16 cellular contexts compared by ENCODE assay signal in the genomic region with DNA sequence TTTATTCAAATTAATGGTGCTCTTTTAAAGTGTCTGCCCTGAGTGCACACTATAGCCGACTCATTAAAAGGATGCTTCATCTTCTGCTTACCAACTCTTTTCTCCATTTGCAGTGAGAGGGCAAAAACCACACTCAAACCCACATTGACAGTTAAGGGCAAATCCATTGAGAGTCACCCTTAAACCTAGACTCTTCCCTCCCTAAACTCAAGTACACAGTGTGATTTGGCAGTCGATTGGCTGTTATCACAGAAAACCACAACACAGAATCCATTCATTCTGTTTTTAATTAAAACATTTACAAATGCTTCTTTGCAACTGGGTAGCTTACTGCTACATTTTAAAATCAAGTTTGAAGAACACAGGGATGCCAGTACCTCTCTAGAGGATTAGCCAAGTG.
"Had no signal": no experiment of that assay in that cellular context is flagged by ENCODE, and none has a peak within 500 bp of the region (broad histone marks: within the 10 kb centered on the region; RNA-seq: fewer than 3 reads in every experiment).

No MANE protein-coding gene starts in this region.

- H3K27ac ChIP-seq: gastrocnemius medialis, heart right ventricle, left lung, lower lobe of right lung, sigmoid colon, skin epidermis, stomach had no signal

- DNase-seq: effector memory CD4-positive, alpha-beta T cell; gastrocnemius medialis; heart right ventricle; hypothalamus; left lung; lower lobe of right lung; natural killer cell; posterior cingulate gyrus; sigmoid colon; stimulated activated CD4-positive, alpha-beta T cell treated with anti-CD3 and anti-CD28 coated beads, Interleukin-2, amount 100 ng/mL, for 24 hours; stimulated activated naive CD4-positive, alpha-beta T cell; stomach; substantia nigra; trophoblast cell had no signal

- H3K36me3 ChIP-seq: gastrocnemius medialis, heart right ventricle, left lung, lower lobe of right lung, sigmoid colon, stomach had no signal

- ATAC-seq: esophagus mucosa, gastrocnemius medialis, heart right ventricle, left lung, lower lobe of right lung, natural killer cell had no signal

- H3K9me3 ChIP-seq: gastrocnemius medialis, heart right ventricle, left lung, lower lobe of right lung, sigmoid colon, stomach had no signal

- H3K4me1 ChIP-seq: gastrocnemius medialis, left lung, lower lobe of right lung, stomach had no signal

- H3K27me3 ChIP-seq: gastrocnemius medialis, left lung, sigmoid colon, stomach had no signal

- H3K4me3 ChIP-seq: gastrocnemius medialis, heart right ventricle, left lung, lower lobe of right lung, sigmoid colon, skin epidermis, stomach had no signal
